7 cellular contexts compared by ENCODE assay signal in the genomic region with DNA sequence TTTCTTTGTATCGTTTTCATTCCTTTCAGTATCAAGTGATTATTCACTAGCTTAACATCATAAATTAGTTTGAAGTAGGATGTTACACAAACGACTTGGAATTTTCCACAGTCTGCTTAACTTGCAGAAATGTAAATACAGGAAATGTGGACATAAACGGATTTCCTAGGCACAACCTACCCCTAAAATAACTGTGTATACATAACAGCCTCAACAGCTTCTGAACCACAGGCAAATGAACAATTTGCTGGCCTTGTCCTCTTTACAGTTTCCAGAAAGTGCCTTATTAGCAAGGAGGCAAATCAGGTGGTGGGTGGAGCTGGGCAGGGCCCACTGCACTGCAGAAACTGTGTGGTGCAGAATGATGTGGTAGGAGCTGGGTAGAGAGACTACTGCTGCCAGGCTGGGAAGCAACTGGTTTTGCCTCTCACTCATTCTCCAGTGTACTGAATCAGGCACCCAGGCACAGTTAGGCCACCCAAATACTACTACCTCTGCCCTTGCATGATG. TPM values are rescaled to one million over a fixed set of nuclear protein-coding genes. Genes with fewer than 3 reads are reported as not detected.
A peak's percentile ranks its signal among the peaks of the same experiment; 100 is the strongest.
DNase-seq lines count a peak whose midpoint lies in the region; ATAC-seq and TF ChIP-seq lines count a peak whose summit lies in the region.

No MANE protein-coding gene starts in this region.

- no peak for TF ChIP-seq CTCF in fibroblast of pulmonary artery (IDR thresholded peaks at IDR 0.05; ENCODE audit: low read length, missing control alignments)
- TF ChIP-seq CTCF in thoracic aorta (IDR thresholded peaks at IDR 0.05) = no peak
- TF ChIP-seq CTCF in neural progenitor cell (IDR thresholded peaks at IDR 0.05) = no peak

- H4K20me1 ChIP-seq in neural progenitor cell (ENCODE audit: low read depth) = no peaks in the 10 kb centered on the region

- H3K79me2 ChIP-seq in neural progenitor cell (ENCODE audit: low read depth) = no peaks in the 10 kb centered on the region

- H3K9me3 Mint-ChIP-seq in neural progenitor cell = no peaks in the 10 kb centered on the region

- H3K4me1 ChIP-seq in thoracic aorta (ENCODE audit: control insufficient read depth in 1 of 2, low read depth in 2 of 2) (peaks cover 5 to 9% of the 10 kb centered on the region in 2 donors), neural progenitor cell (peaks cover 7% of the 10 kb centered on the region)

- H3K4me2 ChIP-seq in neural progenitor cell = no peak overlapping the region

- peak; percentile 93 for ATAC-seq in GM18868 (IDR thresholded peaks at IDR 0.05; ENCODE audit: unreplicated experiment)
- peak; percentile 70 for ATAC-seq in HG02938 (IDR thresholded peaks at IDR 0.05; ENCODE audit: unreplicated experiment)
- peak; percentile 43 for ATAC-seq in thoracic aorta (ENCODE audit: insufficient number of reproducible peaks, low FRiP score, low read depth)

- H3K36me3 ChIP-seq in thoracic aorta = no peaks in the 10 kb centered on the region
- H3K36me3 ChIP-seq in neural progenitor cell = no peaks in the 10 kb centered on the region

- H3K4me3 ChIP-seq in fibroblast of pulmonary artery (replicated peaks; ENCODE audit: low read depth, low read length) (no peak overlapping the region), thoracic aorta (no peak overlapping the region), neural progenitor cell (no peak overlapping the region)

- no peak overlapping the region for H3K4me3 Mint-ChIP-seq in neural progenitor cell

- no peak overlapping the region for H2AFZ ChIP-seq in neural progenitor cell (replicated peaks)

- no peak overlapping the region for H3K27ac Mint-ChIP-seq in neural progenitor cell

- no peaks in the 10 kb centered on the region for H3K9me3 ChIP-seq in thoracic aorta
- no peaks in the 10 kb centered on the region for H3K9me3 ChIP-seq in neural progenitor cell (ENCODE audit: low read depth)

- no peaks in the 10 kb centered on the region for H3K4me1 Mint-ChIP-seq in neural progenitor cell

- H3K27ac ChIP-seq in thoracic aorta = peak overlapping the region; percentile 42 to 43
- H3K27ac ChIP-seq in neural progenitor cell = no peak overlapping the region

- no peaks in the 10 kb centered on the region for H3F3A ChIP-seq in neural progenitor cell (ENCODE audit: low read depth)

- H3K27me3 ChIP-seq in thoracic aorta (replicated peaks; ENCODE audit: insufficient read depth) (no peaks in the 10 kb centered on the region), neural progenitor cell (no peaks in the 10 kb centered on the region)

- H3K27me3 Mint-ChIP-seq in neural progenitor cell (ENCODE audit: insufficient read depth, low read depth) = no peaks in the 10 kb centered on the region

- H3K9ac ChIP-seq in neural progenitor cell = no peak overlapping the region

- DNase-seq in NOMO-1 treated with DMSO at 0.1 percent for 48 hours (lab: John Stamatoyannopoulos, UW; ENCODE audit: unreplicated experiment) (peak; percentile 94), fibroblast of pulmonary artery (ENCODE audit: low read depth) (peak; percentile 77), thoracic aorta (ENCODE audit: low spot score) (no peak), putamen (ENCODE audit: low spot score) (no peak), neural progenitor cell (ENCODE audit: low spot score) (no peak)

- H3K36me3 Mint-ChIP-seq in neural progenitor cell = no peaks in the 10 kb centered on the region

RNA-seq across cellular contexts. Expression of gene DRAM1, which starts 14.1 kb away (rescaled TPM):
- total RNA-seq in thoracic aorta = 10 to 100 TPM; 24.2 to 35.3 TPM
- total RNA-seq in neural progenitor cell (ENCODE audit: low replicate concordance) = 1.2 and 1.3 TPM in 2 replicates

Comparison
In these comparisons a context has a peak if more than half of its experiments do, and no peak if none do; other contexts are left out.
1. ATAC-seq: peak in every context shown above with its lines; median percentile 93 in GM18868; 70 in HG02938; 43 in thoracic aorta.
2. DNase-seq: peak in NOMO-1 treated with DMSO at 0.1 percent for 48 hours (single experiment) and fibroblast of pulmonary artery (single experiment); none in thoracic aorta (single experiment), putamen (single experiment) and neural progenitor cell (single experiment).
3. RNA of gene DRAM1, which starts 14.1 kb away (total RNA-seq): 24.2 to 35.3 TPM in thoracic aorta; 1.2 to 1.3 TPM in neural progenitor cell; every median in the first group is over 10 times any median in the second.